ENCODE assay signal across 20 cellular contexts in genomic region chr9:127644943-127645342, GRCh38. TPM values are rescaled to one million over a fixed set of nuclear protein-coding genes. Genes with fewer than 3 reads are reported as not detected.
DNase-seq lines count a peak whose midpoint lies in the region; ATAC-seq, FAIRE-seq and TF ChIP-seq lines count a peak whose summit lies in the region.
"Had no signal": no experiment of that assay in that cellular context is flagged by ENCODE, and none has a peak within 500 bp of the region (broad histone marks: within the 10 kb centered on the region; RNA-seq: fewer than 3 reads in every experiment).

No MANE protein-coding gene starts in this region.

- H3K27ac ChIP-seq in OCI-LY3 (ENCODE audit: low read length) (no peak overlapping the region), endothelial cell of umbilical vein (ENCODE audit: insufficient read depth, low read depth, low read length) (no peak overlapping the region), pancreas (peak overlapping the region in 3 of 4 donors; percentile 22 to 51 (median 45))
- H3K27ac ChIP-seq: gastrocnemius medialis had no signal

- TF ChIP-seq POLR2A in endothelial cell of umbilical vein (IDR thresholded peaks at IDR 0.05; ENCODE audit: low read depth, low read length) = no peak

- CTCF ChIA-PET in endothelial cell of umbilical vein (lab: Charles Lee) = interaction anchor here (0.8 to 1.7 kb wide), 4 partner anchors 11 to 38 kb away, joined by 3 to 7 read pairs (median 4); no protein-coding TSS in a partner anchor

- H2AFZ ChIP-seq in OCI-LY3 (ENCODE audit: low read depth, low read length) (peak overlapping the region; percentile 62), endothelial cell of umbilical vein (ENCODE audit: low read depth, low read length) (peak overlapping the region; percentile 36)

- H3K4me3 ChIP-seq in OCI-LY3 (ENCODE audit: low read length) (peak overlapping the region; percentile 42), endothelial cell of umbilical vein (replicated peaks in 1 of 3; ENCODE audit: insufficient read depth in 1 of 3, low read depth in 1 of 3, low read length in 3 of 3) (no peak overlapping the region), pancreas (no peak overlapping the region)
- H3K4me3 ChIP-seq: gastrocnemius medialis had no signal

- no peaks in the 10 kb centered on the region for H3K9me3 ChIP-seq in OCI-LY3 (ENCODE audit: insufficient read depth, low read length)
- no peaks in the 10 kb centered on the region for H3K9me3 ChIP-seq in endothelial cell of umbilical vein (replicated peaks; ENCODE audit: control insufficient read depth, insufficient read depth, low read length)
- no peaks in the 10 kb centered on the region for H3K9me3 ChIP-seq in pancreas
- H3K9me3 ChIP-seq: gastrocnemius medialis had no signal

- DNase-seq in ELF-1 (ENCODE audit: low read depth, low spot score) (peak; percentile 14), endothelial cell of umbilical vein (ENCODE audit: low read depth, low spot score) (peak; percentile 53), pancreas (no peak), NCI-H526 (lab: John Stamatoyannopoulos, UW) (no peak)
- no peak for DNase-seq in central memory CD4-positive, alpha-beta T cell
- DNase-seq: activated CD4-positive, alpha-beta T cell treated with anti-CD3 and anti-CD28 coated beads for 1 hour; gastrocnemius medialis; IMR-90; left cardiac atrium; NCI-H187; NCI-H345; NK-92 treated with Interleukin-12 subunit alpha and Interleukin-12 subunit beta, amount 100 ng/mL, for 24 hours; right cardiac atrium; RPMI8226; stimulated activated CD4-positive, alpha-beta T cell treated with anti-CD3 and anti-CD28 coated beads, Interleukin-15, amount 100 ng/mL, for 24 hours; T1000 had no signal

- POLR2A ChIA-PET in endothelial cell of umbilical vein (lab: Charles Lee) = no interaction called here

- H3K79me2 ChIP-seq in OCI-LY3 (ENCODE audit: low read length) = no peaks in the 10 kb centered on the region
- no peaks in the 10 kb centered on the region for H3K79me2 ChIP-seq in endothelial cell of umbilical vein (ENCODE audit: control insufficient read depth, insufficient read depth, low read length)

- H3K4me1 ChIP-seq in OCI-LY3 (ENCODE audit: low read length) (peaks cover 12% of the 10 kb centered on the region), endothelial cell of umbilical vein (ENCODE audit: control insufficient read depth, extremely low read depth, insufficient read depth, low read length) (peaks cover 11% of the 10 kb centered on the region), pancreas (peaks cover 5 to 17% (median 7%) of the 10 kb centered on the region in 3 donors)

- H3K36me3 ChIP-seq in OCI-LY3 (replicated peaks; ENCODE audit: low read depth, low read length) (no peaks in the 10 kb centered on the region), endothelial cell of umbilical vein (ENCODE audit: control insufficient read depth in 2 of 2, extremely low read depth in 1 of 2, insufficient read depth in 2 of 2, low read length in 2 of 2) (no peaks in the 10 kb centered on the region), pancreas (no peaks in the 10 kb centered on the region)
- H3K36me3 ChIP-seq: gastrocnemius medialis had no signal

- peak in 1 of 4 donors; percentile 41 for ATAC-seq in pancreas
- no peak for ATAC-seq in HG03097 (IDR thresholded peaks at IDR 0.05; ENCODE audit: low FRiP score, unreplicated experiment)
- no peak for ATAC-seq in HG03457 (IDR thresholded peaks at IDR 0.05; ENCODE audit: unreplicated experiment)
- ATAC-seq: gastrocnemius medialis, left cardiac atrium had no signal

- peak overlapping the region; percentile 33 for H3K4me2 ChIP-seq in OCI-LY3 (ENCODE audit: low read length)
- H3K4me2 ChIP-seq in endothelial cell of umbilical vein (ENCODE audit: insufficient read depth, low read length) = peak overlapping the region; percentile 4

- FAIRE-seq in endothelial cell of umbilical vein (lab: Jason Lieb, UNC) = peak; percentile 78
- FAIRE-seq in pancreas (lab: Jason Lieb, UNC) = no peak
- FAIRE-seq: H1 had no signal

- WGBS in pancreas, 2 donors = 66 to 70% methylated on average over 4 of the region's 4 CpGs

- intact Hi-C loops in endothelial cell of umbilical vein (cut with micrococcal nuclease) = no loop called here
- intact Hi-C loops in pancreas (cut with DNase I) = no loop called here

- H4K20me1 ChIP-seq in OCI-LY3 (ENCODE audit: insufficient read depth, low read length) = no peaks in the 10 kb centered on the region
- H4K20me1 ChIP-seq in endothelial cell of umbilical vein (replicated peaks; ENCODE audit: control insufficient read depth, extremely low read depth, insufficient read depth, low read length) = no peaks in the 10 kb centered on the region

- no peaks in the 10 kb centered on the region for H3K27me3 ChIP-seq in OCI-LY3 (ENCODE audit: low read depth, low read length)
- H3K27me3 ChIP-seq in endothelial cell of umbilical vein (ENCODE audit: control insufficient read depth in 2 of 2, insufficient read depth in 2 of 2, low read length in 2 of 2) = no peaks in the 10 kb centered on the region
- no peaks in the 10 kb centered on the region for H3K27me3 ChIP-seq in pancreas
- H3K27me3 ChIP-seq: gastrocnemius medialis had no signal

- dilution Hi-C loops in endothelial cell of umbilical vein (cut with MboI; ENCODE audit: extremely low pct_ligation_motif_present, low sequenced_read_pairs) = no loop called here

- no peak for TF ChIP-seq CTCF in OCI-LY3 (IDR thresholded peaks at IDR 0.05; ENCODE audit: low read depth, low read length)
- no peak for TF ChIP-seq CTCF in endothelial cell of umbilical vein (IDR thresholded peaks at IDR 0.05; ENCODE audit: extremely low read depth in 1 of 2, insufficient read depth in 1 of 2, low read depth in 1 of 2, low read length in 2 of 2)
- TF ChIP-seq CTCF in pancreas (IDR thresholded peaks at IDR 0.05) = no peak

- H3K9ac ChIP-seq in OCI-LY3 (ENCODE audit: low read length) (0 out of 2 replicates have a peak overlapping the region, but pooled peaks have one; percentile 2), endothelial cell of umbilical vein (replicated peaks; ENCODE audit: extremely low read depth, insufficient read depth, low read length) (peak overlapping the region; percentile 8)

- H3K9me1 ChIP-seq in endothelial cell of umbilical vein (replicated peaks; ENCODE audit: control insufficient read depth, extremely low read depth, insufficient read depth, low read length) = no peaks in the 10 kb centered on the region

- BruUV-seq in endothelial cell of umbilical vein (replicated peaks; lab: Mats Ljungman, UMichigan) = no TSS peak

TF ChIP-seq in endothelial cell of umbilical vein, 7 proteins besides CTCF, POLR2A, EP300 and RAD21:
- TF ChIP-seq FOS (IDR thresholded peaks at IDR 0.05; ENCODE audit: borderline replicate concordance, insufficient read depth, low read length) = no peak
- no peak for TF ChIP-seq GATA2 (IDR thresholded peaks at IDR 0.05; ENCODE audit: insufficient read depth, insufficient read length, low read depth, low read length)
- no peak for TF ChIP-seq EZH2 (IDR thresholded peaks at IDR 0.05; ENCODE audit: borderline replicate concordance, low read depth, low read length, severe bottlenecking)
- TF ChIP-seq MAX (IDR thresholded peaks at IDR 0.05; ENCODE audit: insufficient read depth, insufficient read length) = no peak
- TF ChIP-seq MYC (IDR thresholded peaks at IDR 0.05; ENCODE audit: low read depth, low read length) = no peak
- TF ChIP-seq JUN (IDR thresholded peaks at IDR 0.05; ENCODE audit: borderline replicate concordance, insufficient read depth, insufficient read length, low read depth) = no peak
- no peak for TF ChIP-seq POLR2AphosphoS5 (IDR thresholded peaks at IDR 0.05; ENCODE audit: insufficient read depth, low read depth, low read length)

RNA-seq across cellular contexts. Expression of gene STXBP1, which starts 32.9 kb away (rescaled TPM):
- total RNA-seq in endothelial cell of umbilical vein (50.5 and 51.3 TPM in 2 replicates), pancreas (10 to 100 TPM; 14.3 to 33.0 (median 22.0) TPM)
- polyA plus RNA-seq in endothelial cell of umbilical vein (12.7 and 18.8 TPM in 2 replicates), pancreas (10 to 100 TPM; 17.6 to 46.4 TPM)
- 21.7 and 25.4 TPM in 2 replicates for polyA plus RNA-seq in endothelial cell of umbilical vein (2011; cell fraction: cytosol; rRNA removed)
- polyA plus RNA-seq in endothelial cell of umbilical vein (2011; cell fraction: nucleus; rRNA removed) = 49.7 and 51.2 TPM in 2 replicates
- 35.4 and 45.5 TPM in 2 replicates for polyA plus RNA-seq in endothelial cell of umbilical vein (2012)
- 27.4 and 32.6 TPM in 2 replicates for polyA minus RNA-seq in endothelial cell of umbilical vein
- polyA minus RNA-seq in endothelial cell of umbilical vein (2011; cell fraction: cytosol; rRNA and poly(A)+ RNA removed) = 22.1 TPM
- 25.6 and 26.3 TPM in 2 replicates for polyA minus RNA-seq in endothelial cell of umbilical vein (2011; cell fraction: nucleus; rRNA and poly(A)+ RNA removed)

Comparison
In these comparisons a context has a peak if more than half of its experiments do, and no peak if none do; other contexts are left out.
1. DNase-seq: peak in ELF-1 (single experiment) and endothelial cell of umbilical vein (single experiment); none in pancreas (0 of 6), central memory CD4-positive, alpha-beta T cell (single experiment) and NCI-H526 (0 of 2).
2. H3K27ac ChIP-seq: peak in pancreas (3 of 4); none in OCI-LY3 (single experiment) and endothelial cell of umbilical vein (single experiment).